In genomic region chr16:54050281-54051210, GRCh38 we compare ENCODE assay signal across 14 cellular contexts.
DNase-seq lines count a peak whose midpoint lies in the region; FAIRE-seq and TF ChIP-seq lines count a peak whose summit lies in the region.
"Had no signal": no experiment of that assay in that cellular context is flagged by ENCODE, and none has a peak within 500 bp of the region (broad histone marks: within the 10 kb centered on the region; RNA-seq: fewer than 3 reads in every experiment).

No MANE protein-coding gene starts in this region.

- peaks cover 24% of the 10 kb centered on the region for H3K4me1 ChIP-seq in HEK293 (ENCODE audit: control insufficient read depth, insufficient read depth, low read length)
- peaks cover 50% of the 10 kb centered on the region for H3K4me1 ChIP-seq in neural progenitor cell

- FAIRE-seq in GM12892 (lab: Jason Lieb, UNC): no peak

- TF ChIP-seq CTCF in HEK293 (tag by site-specific recombination; IDR thresholded peaks at IDR 0.05) (no peak), astrocyte of the cerebellum (IDR thresholded peaks at IDR 0.05; ENCODE audit: low read depth, low read length, missing control alignments) (no peak), neural progenitor cell (IDR thresholded peaks at IDR 0.05) (no peak)

- CTCF ChIA-PET in HEK293 (lab: Yijun Ruan, JAX): interaction anchor here (0.5 to 0.7 kb wide), 2 partner anchors 10 to 159 kb away, joined by 3 read pairs; no protein-coding TSS in a partner anchor

- H3K4me3 ChIP-seq in HEK293 (ENCODE audit: low read depth, low read length): no peak overlapping the region
- H3K4me3 ChIP-seq in astrocyte of the cerebellum (ENCODE audit: low read depth, low read length): no peak overlapping the region
- peak overlapping the region; percentile 10 for H3K4me3 ChIP-seq in neural progenitor cell
- H3K4me3 ChIP-seq: heart right ventricle had no signal

- no peak overlapping the region for H3K9ac ChIP-seq in neural progenitor cell

- H3K4me3 Mint-ChIP-seq in neural progenitor cell: peak overlapping the region; percentile 75
- H3K4me3 Mint-ChIP-seq: nephron progenitor cell had no signal

- peaks cover 1% of the 10 kb centered on the region for H3K36me3 Mint-ChIP-seq in neural progenitor cell

- H3K27me3 ChIP-seq in neural progenitor cell: no peaks in the 10 kb centered on the region
- H3K27me3 ChIP-seq: heart right ventricle had no signal

- no peak for TF ChIP-seq POLR2A in GM12892 (IDR thresholded peaks at IDR 0.05; ENCODE audit: low read depth, low read length)

- no peaks in the 10 kb centered on the region for H4K20me1 ChIP-seq in neural progenitor cell (ENCODE audit: low read depth)

- H3K4me1 Mint-ChIP-seq in neural progenitor cell: peaks cover 36% of the 10 kb centered on the region

- H3F3A ChIP-seq in neural progenitor cell (ENCODE audit: low read depth): peaks cover 30% of the 10 kb centered on the region

- peak overlapping the region; percentile 56 for H3K4me2 ChIP-seq in neural progenitor cell

- in situ Hi-C loops in astrocyte of the cerebellum (cut with HindIII; ENCODE audit: low sequenced_read_pairs): no loop called here

- H3K9me3 ChIP-seq in HEK293 (ENCODE audit: control insufficient read depth, insufficient read depth, low read depth, low read length) (no peaks in the 10 kb centered on the region), neural progenitor cell (ENCODE audit: low read depth) (no peaks in the 10 kb centered on the region)
- H3K9me3 ChIP-seq: heart right ventricle had no signal

- peak overlapping the region; percentile 96 for H3K27ac Mint-ChIP-seq in neural progenitor cell

- H3K36me3 ChIP-seq in HEK293 (ENCODE audit: control insufficient read depth in 2 of 2, insufficient read depth in 1 of 2, low read length in 2 of 2) (no peaks in the 10 kb centered on the region), neural progenitor cell (no peaks in the 10 kb centered on the region)

- peaks cover 2% of the 10 kb centered on the region for H3K9me3 Mint-ChIP-seq in neural progenitor cell

- POLR2A ChIA-PET in HEK293 (lab: Yijun Ruan, JAX): no interaction called here

- peak overlapping the region; percentile 61 for H3K27ac ChIP-seq in HEK293 (ENCODE audit: extremely low read depth, low read depth, low read length)
- no peak overlapping the region for H3K27ac ChIP-seq in neural progenitor cell
- H3K27ac ChIP-seq: epithelial cell of prostate, heart right ventricle had no signal

- H3K79me2 ChIP-seq in neural progenitor cell (ENCODE audit: low read depth): no peaks in the 10 kb centered on the region

- DNase-seq in NOMO-1 (lab: John Stamatoyannopoulos, UW; ENCODE audit: unreplicated experiment in 2 of 2): peak; percentile 91 to 92
- peak; percentile 4 for DNase-seq in astrocyte of the cerebellum (ENCODE audit: low read depth)
- DNase-seq in neural progenitor cell (ENCODE audit: low spot score): peak; percentile 39
- DNase-seq in COLO668 (lab: John Stamatoyannopoulos, UW; ENCODE audit: unreplicated experiment): no peak
- DNase-seq in activated CD4-positive, alpha-beta T cell treated with anti-CD3 and anti-CD28 coated beads for 4 hours: no peak
- no peak for DNase-seq in GM12892 (ENCODE audit: insufficient read length)
- DNase-seq in activated gamma-delta T cell treated with Interleukin-2 at 50 U/mL for 16 hours: no peak
- DNase-seq: activated CD4-positive, CD25-positive, alpha-beta regulatory T cell; heart right ventricle; NCI-H2081; nephron progenitor cell; stimulated activated naive CD4-positive, alpha-beta T cell had no signal

- no peak overlapping the region for H2AFZ ChIP-seq in neural progenitor cell (replicated peaks)

- no peaks in the 10 kb centered on the region for H3K27me3 Mint-ChIP-seq in neural progenitor cell (ENCODE audit: insufficient read depth, low read depth)

TF ChIP-seq in HEK293, 187 proteins besides CTCF, POLR2A, EP300 and RAD21 (continues in another document):
- TF ChIP-seq ZNF214 (tag by site-specific recombination; IDR thresholded peaks at IDR 0.05; ENCODE audit: borderline replicate concordance): no peak
- TF ChIP-seq, protein P1, sequence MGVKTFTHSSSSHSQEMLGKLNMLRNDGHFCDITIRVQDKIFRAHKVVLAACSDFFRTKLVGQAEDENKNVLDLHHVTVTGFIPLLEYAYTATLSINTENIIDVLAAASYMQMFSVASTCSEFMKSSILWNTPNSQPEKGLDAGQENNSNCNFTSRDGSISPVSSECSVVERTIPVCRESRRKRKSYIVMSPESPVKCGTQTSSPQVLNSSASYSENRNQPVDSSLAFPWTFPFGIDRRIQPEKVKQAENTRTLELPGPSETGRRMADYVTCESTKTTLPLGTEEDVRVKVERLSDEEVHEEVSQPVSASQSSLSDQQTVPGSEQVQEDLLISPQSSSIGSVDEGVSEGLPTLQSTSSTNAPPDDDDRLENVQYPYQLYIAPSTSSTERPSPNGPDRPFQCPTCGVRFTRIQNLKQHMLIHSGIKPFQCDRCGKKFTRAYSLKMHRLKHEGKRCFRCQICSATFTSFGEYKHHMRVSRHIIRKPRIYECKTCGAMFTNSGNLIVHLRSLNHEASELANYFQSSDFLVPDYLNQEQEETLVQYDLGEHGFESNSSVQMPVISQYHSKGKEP (tag by site-specific recombination; IDR thresholded peaks at IDR 0.05): peak; percentile 89
- TF ChIP-seq, protein P2, sequence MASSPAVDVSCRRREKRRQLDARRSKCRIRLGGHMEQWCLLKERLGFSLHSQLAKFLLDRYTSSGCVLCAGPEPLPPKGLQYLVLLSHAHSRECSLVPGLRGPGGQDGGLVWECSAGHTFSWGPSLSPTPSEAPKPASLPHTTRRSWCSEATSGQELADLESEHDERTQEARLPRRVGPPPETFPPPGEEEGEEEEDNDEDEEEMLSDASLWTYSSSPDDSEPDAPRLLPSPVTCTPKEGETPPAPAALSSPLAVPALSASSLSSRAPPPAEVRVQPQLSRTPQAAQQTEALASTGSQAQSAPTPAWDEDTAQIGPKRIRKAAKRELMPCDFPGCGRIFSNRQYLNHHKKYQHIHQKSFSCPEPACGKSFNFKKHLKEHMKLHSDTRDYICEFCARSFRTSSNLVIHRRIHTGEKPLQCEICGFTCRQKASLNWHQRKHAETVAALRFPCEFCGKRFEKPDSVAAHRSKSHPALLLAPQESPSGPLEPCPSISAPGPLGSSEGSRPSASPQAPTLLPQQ (tag by site-specific recombination; IDR thresholded peaks at IDR 0.05): peak; percentile 87
- peak; percentile 84 for TF ChIP-seq ZNF561 (tag by site-specific recombination; IDR thresholded peaks at IDR 0.05; ENCODE audit: borderline replicate concordance)
- 0 out of 2 replicates have a peak, but pooled peaks have one; percentile 23 for TF ChIP-seq BCL11B (tag by site-specific recombination; IDR thresholded peaks at IDR 0.05; ENCODE audit: low read depth)
- peak; percentile 54; the same call in 1 of the 2 replicates for TF ChIP-seq TRIM28 (IDR thresholded peaks at IDR 0.05; ENCODE audit: borderline replicate concordance, low read length)
- TF ChIP-seq IKZF3 (tag by site-specific recombination; IDR thresholded peaks at IDR 0.05): peak; percentile 41; the same call in 1 of the 2 replicates
- peak; percentile 72; the same call in 1 of the 2 replicates for TF ChIP-seq HOXD13 (CRISPR knock-in tag; IDR thresholded peaks at IDR 0.05; ENCODE audit: borderline replicate concordance)
- peak; percentile 22; the same call in 1 of the 2 replicates for TF ChIP-seq GLIS1 (tag by site-specific recombination; IDR thresholded peaks at IDR 0.05)
- 0 out of 2 replicates have a peak, but pooled peaks have one; percentile 22 for TF ChIP-seq SP7 (tag by site-specific recombination; IDR thresholded peaks at IDR 0.05)
- peak; percentile 64 for TF ChIP-seq OSR2 (tag by site-specific recombination; IDR thresholded peaks at IDR 0.05)
- peak; percentile 91 for TF ChIP-seq FEZF1 (tag by site-specific recombination; IDR thresholded peaks at IDR 0.05)
- peak; percentile 90 for TF ChIP-seq ZXDB (tag by site-specific recombination; IDR thresholded peaks at IDR 0.05)
- no peak for TF ChIP-seq ZNF391 (tag by site-specific recombination; IDR thresholded peaks at IDR 0.05; ENCODE audit: borderline replicate concordance, low read depth)
- TF ChIP-seq ZEB2 (tag by site-specific recombination; IDR thresholded peaks at IDR 0.05): peak; percentile 34; the same call in 1 of the 2 replicates
- no peak for TF ChIP-seq ZNF777 (tag by site-specific recombination; IDR thresholded peaks at IDR 0.05; ENCODE audit: borderline replicate concordance)
- TF ChIP-seq, protein P3, sequence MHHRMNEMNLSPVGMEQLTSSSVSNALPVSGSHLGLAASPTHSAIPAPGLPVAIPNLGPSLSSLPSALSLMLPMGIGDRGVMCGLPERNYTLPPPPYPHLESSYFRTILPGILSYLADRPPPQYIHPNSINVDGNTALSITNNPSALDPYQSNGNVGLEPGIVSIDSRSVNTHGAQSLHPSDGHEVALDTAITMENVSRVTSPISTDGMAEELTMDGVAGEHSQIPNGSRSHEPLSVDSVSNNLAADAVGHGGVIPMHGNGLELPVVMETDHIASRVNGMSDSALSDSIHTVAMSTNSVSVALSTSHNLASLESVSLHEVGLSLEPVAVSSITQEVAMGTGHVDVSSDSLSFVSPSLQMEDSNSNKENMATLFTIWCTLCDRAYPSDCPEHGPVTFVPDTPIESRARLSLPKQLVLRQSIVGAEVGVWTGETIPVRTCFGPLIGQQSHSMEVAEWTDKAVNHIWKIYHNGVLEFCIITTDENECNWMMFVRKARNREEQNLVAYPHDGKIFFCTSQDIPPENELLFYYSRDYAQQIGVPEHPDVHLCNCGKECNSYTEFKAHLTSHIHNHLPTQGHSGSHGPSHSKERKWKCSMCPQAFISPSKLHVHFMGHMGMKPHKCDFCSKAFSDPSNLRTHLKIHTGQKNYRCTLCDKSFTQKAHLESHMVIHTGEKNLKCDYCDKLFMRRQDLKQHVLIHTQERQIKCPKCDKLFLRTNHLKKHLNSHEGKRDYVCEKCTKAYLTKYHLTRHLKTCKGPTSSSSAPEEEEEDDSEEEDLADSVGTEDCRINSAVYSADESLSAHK (tag by site-specific recombination; IDR thresholded peaks at IDR 0.05): peak; percentile 81
- TF ChIP-seq ZNF433 (tag by site-specific recombination; IDR thresholded peaks at IDR 0.05; ENCODE audit: low read depth): no peak
- TF ChIP-seq KLF7 (tag by site-specific recombination; IDR thresholded peaks at IDR 0.05; ENCODE audit: borderline replicate concordance): peak; percentile 46; the same call in 1 of the 2 replicates
- TF ChIP-seq ZNF10 (tag by site-specific recombination; IDR thresholded peaks at IDR 0.05): 0 out of 2 replicates have a peak, but pooled peaks have one; percentile 42
- no peak for TF ChIP-seq ZNF335 (tag by site-specific recombination; conservative IDR thresholded peaks at IDR 0.05)

Comparison
In these comparisons a context has a peak if more than half of its experiments do, and no peak if none do; other contexts are left out.
1. DNase-seq: peak in NOMO-1 (2 of 2), astrocyte of the cerebellum (single experiment) and neural progenitor cell (single experiment); none in COLO668 (single experiment), activated CD4-positive, alpha-beta T cell treated with anti-CD3 and anti-CD28 coated beads for 4 hours (0 of 2), GM12892 (single experiment) and activated gamma-delta T cell treated with Interleukin-2 at 50 U/mL for 16 hours (single experiment).